Comparison of ENCODE assay signal across 8 cellular contexts in genomic region chr12:47742253-47742825, GRCh38.
DNase-seq lines count a peak whose midpoint lies in the region; ATAC-seq lines count a peak whose summit lies in the region.

No MANE protein-coding gene starts in this region.

- H3K4me1 Mint-ChIP-seq in memory B cell, result peaks cover 61% of the 10 kb centered on the region

- ATAC-seq in memory B cell (ENCODE audit: low read depth) (peak; percentile 21), HG03378 (IDR thresholded peaks at IDR 0.05; ENCODE audit: unreplicated experiment) (no peak)

- DNase-seq in COLO668 (lab: John Stamatoyannopoulos, UW; ENCODE audit: unreplicated experiment) (peak; percentile 39), HuH-7 (ENCODE audit: low spot score) (peak; percentile 74), memory B cell (ENCODE audit: low spot score in 2 of 2) (peak; percentile 74 to 78), HPDE6-E6E7 (ENCODE audit: extremely low spot score) (no peak)
- peak; percentile 66 for DNase-seq in activated CD4-positive, CD25-positive, alpha-beta regulatory T cell treated with anti-CD3 and anti-CD28 coated beads, Interleukin-2, amount 50 U/mL, for 16 hours (ENCODE audit: low read depth, low spot score)
- DNase-seq in central memory CD4-positive, alpha-beta T cell, result peak; percentile 59
- DNase-seq in stimulated activated naive CD4-positive, alpha-beta T cell treated with Interleukin-2 at 50 U/mL for 16 hours (lab: John Stamatoyannopoulos, UW), result peak; percentile 55

- no peaks in the 10 kb centered on the region for H3K27me3 Mint-ChIP-seq in memory B cell

- H3K4me3 Mint-ChIP-seq in memory B cell, result no peak overlapping the region

- H3K27ac Mint-ChIP-seq in memory B cell, result no peak overlapping the region

- no peaks in the 10 kb centered on the region for H3K36me3 Mint-ChIP-seq in memory B cell

- no peaks in the 10 kb centered on the region for H3K9me3 Mint-ChIP-seq in memory B cell
